In the genomic region with DNA sequence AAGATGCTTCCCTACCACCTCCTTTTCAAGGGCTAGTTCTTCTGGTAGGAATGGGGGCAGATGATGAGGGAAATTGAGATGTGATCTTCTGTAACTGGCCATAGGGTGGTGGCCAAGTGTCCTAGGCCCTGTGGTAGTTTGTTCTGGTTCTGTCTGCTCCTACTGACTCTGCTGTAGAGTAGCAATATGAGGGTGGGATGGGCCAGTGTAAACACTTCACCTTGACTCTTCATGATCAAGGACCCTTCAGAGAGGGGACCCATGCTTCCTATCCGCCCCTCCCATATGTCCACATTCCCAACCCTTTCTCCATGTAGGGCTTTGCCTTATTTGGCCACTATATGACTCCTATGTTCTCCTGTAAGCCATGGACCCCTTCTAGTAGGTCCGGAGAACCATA, we compare ENCODE assay signal across 26 cellular contexts.
DNase-seq lines count a peak whose midpoint lies in the region; ATAC-seq and TF ChIP-seq lines count a peak whose summit lies in the region.
"Had no signal": no experiment of that assay in that cellular context is flagged by ENCODE, and none has a peak within 500 bp of the region (broad histone marks: within the 10 kb centered on the region; RNA-seq: fewer than 3 reads in every experiment).

No MANE protein-coding gene starts in this region.

- peak; percentile 32 for ATAC-seq in stimulated activated naive CD8-positive, alpha-beta T cell treated with anti-CD3 and anti-CD28 coated beads, Interleukin-15, Interleukin-2, amounts not matched to agents 100 U/mL and 50 U/mL, for 24 hours
- ATAC-seq in stimulated activated naive CD8-positive, alpha-beta T cell treated with anti-CD3 and anti-CD28 coated beads, Interleukin-15, amount 100 ng/mL, for 72 hours: no peak
- no peak for ATAC-seq in HG02759 (IDR thresholded peaks at IDR 0.05; ENCODE audit: unreplicated experiment)
- ATAC-seq: Right ventricle myocardium inferior had no signal

- no peak for TF ChIP-seq EP300 in esophagus muscularis mucosa (IDR thresholded peaks at IDR 0.05)

- H3K9me3 Mint-ChIP-seq in stimulated activated naive CD8-positive, alpha-beta T cell treated with anti-CD3 and anti-CD28 coated beads, Interleukin-15, amount 100 ng/mL, for 72 hours: peaks cover 0 to 13% of the 10 kb centered on the region in 2 donors
- peaks cover 2% of the 10 kb centered on the region for H3K9me3 Mint-ChIP-seq in nephron
- no peaks in the 10 kb centered on the region for H3K9me3 Mint-ChIP-seq in activated naive CD4-positive, alpha-beta T cell treated with anti-CD3 and anti-CD28 coated beads for 36 hours
- H3K9me3 Mint-ChIP-seq: H9 had no signal

- no peak overlapping the region for H3K4me2 ChIP-seq in hepatocyte
- H3K4me2 ChIP-seq: BLaER1, KMS-11, PC-9 had no signal

- intact Hi-C loops in esophagus muscularis mucosa (cut with DNase I): no loop called here
- intact Hi-C loops in activated naive CD4-positive, alpha-beta T cell treated with anti-CD3 and anti-CD28 coated beads for 36 hours (cut with micrococcal nuclease): no loop called here

- no peak overlapping the region for H2AFZ ChIP-seq in hepatocyte
- H2AFZ ChIP-seq: GM23248, PC-9 had no signal

- H3K27me3 ChIP-seq in esophagus muscularis mucosa (no peaks in the 10 kb centered on the region), HAP-1 (ENCODE audit: low read depth) (no peaks in the 10 kb centered on the region), hepatocyte (no peaks in the 10 kb centered on the region)
- H3K27me3 ChIP-seq: BLaER1, SJCRH30 had no signal

- no peaks in the 10 kb centered on the region for H3K9me2 ChIP-seq in hepatocyte (replicated peaks; ENCODE audit: insufficient read depth)

- no peaks in the 10 kb centered on the region for H4K20me1 ChIP-seq in hepatocyte (ENCODE audit: insufficient read depth, poor library complexity, severe bottlenecking)
- H4K20me1 ChIP-seq: BLaER1 had no signal

- H3K4me3 Mint-ChIP-seq in stimulated activated naive CD8-positive, alpha-beta T cell treated with anti-CD3 and anti-CD28 coated beads, Interleukin-15, amount 100 ng/mL, for 72 hours: no peak overlapping the region
- H3K4me3 Mint-ChIP-seq in nephron: no peak overlapping the region
- no peak overlapping the region for H3K4me3 Mint-ChIP-seq in activated naive CD4-positive, alpha-beta T cell treated with anti-CD3 and anti-CD28 coated beads for 36 hours
- H3K4me3 Mint-ChIP-seq: CD4-positive, CD25-positive, alpha-beta regulatory T cell; H9 had no signal

- H3K4me1 ChIP-seq in esophagus muscularis mucosa (peaks cover 4 to 15% (median 10%) of the 10 kb centered on the region in 4 donors), HAP-1 (peaks cover 24% of the 10 kb centered on the region), hepatocyte (ENCODE audit: insufficient read depth) (peaks cover 6% of the 10 kb centered on the region)
- H3K4me1 ChIP-seq: BLaER1, SJCRH30 had no signal

- in situ Hi-C loops in HAP-1 (cut with MboI; ENCODE audit: low sequenced_read_pairs): no loop called here

- CTCF ChIA-PET in activated naive CD4-positive, alpha-beta T cell treated with anti-CD3 and anti-CD28 coated beads for 36 hours (lab: Charles Lee): no interaction called here

- no peaks in the 10 kb centered on the region for H3K27me3 Mint-ChIP-seq in stimulated activated naive CD8-positive, alpha-beta T cell treated with anti-CD3 and anti-CD28 coated beads, Interleukin-15, amount 100 ng/mL, for 72 hours
- H3K27me3 Mint-ChIP-seq in nephron (ENCODE audit: low read depth): no peaks in the 10 kb centered on the region
- no peaks in the 10 kb centered on the region for H3K27me3 Mint-ChIP-seq in activated naive CD4-positive, alpha-beta T cell treated with anti-CD3 and anti-CD28 coated beads for 36 hours (ENCODE audit: low read depth)
- H3K27me3 Mint-ChIP-seq: CD4-positive, CD25-positive, alpha-beta regulatory T cell had no signal

- no peak overlapping the region for H3K27ac ChIP-seq in esophagus muscularis mucosa (replicated peaks in 1 of 4)
- no peak overlapping the region for H3K27ac ChIP-seq in hepatocyte
- H3K27ac ChIP-seq: BLaER1, GM23248, KMS-11, PC-9, SJCRH30 had no signal

- no peaks in the 10 kb centered on the region for H3K4me1 Mint-ChIP-seq in stimulated activated naive CD8-positive, alpha-beta T cell treated with anti-CD3 and anti-CD28 coated beads, Interleukin-15, amount 100 ng/mL, for 72 hours
- H3K4me1 Mint-ChIP-seq in nephron: peaks cover 36% of the 10 kb centered on the region
- H3K4me1 Mint-ChIP-seq in activated naive CD4-positive, alpha-beta T cell treated with anti-CD3 and anti-CD28 coated beads for 36 hours (ENCODE audit: low read depth): no peaks in the 10 kb centered on the region

- H3K27ac Mint-ChIP-seq in stimulated activated naive CD8-positive, alpha-beta T cell treated with anti-CD3 and anti-CD28 coated beads, Interleukin-15, amount 100 ng/mL, for 72 hours: no peak overlapping the region
- H3K27ac Mint-ChIP-seq in nephron: peak overlapping the region in 2 of 3 experiments; percentile 53 to 98
- no peak overlapping the region for H3K27ac Mint-ChIP-seq in activated naive CD4-positive, alpha-beta T cell treated with anti-CD3 and anti-CD28 coated beads for 36 hours
- H3K27ac Mint-ChIP-seq: H9 had no signal

- no peak for TF ChIP-seq POLR2A in esophagus muscularis mucosa (IDR thresholded peaks at IDR 0.05; ENCODE audit: low read depth)

- TF ChIP-seq CTCF in esophagus muscularis mucosa (IDR thresholded peaks at IDR 0.05): no peak
- no peak for TF ChIP-seq CTCF in nephron (IDR thresholded peaks at IDR 0.05; ENCODE audit: unreplicated experiment in 3 of 3)
- no peak for TF ChIP-seq CTCF in hepatocyte (IDR thresholded peaks at IDR 0.05; ENCODE audit: poor library complexity)

- H3K9me3 ChIP-seq in esophagus muscularis mucosa (no peaks in the 10 kb centered on the region), HAP-1 (no peaks in the 10 kb centered on the region), hepatocyte (ENCODE audit: low read depth) (no peaks in the 10 kb centered on the region)
- H3K9me3 ChIP-seq: SJCRH30 had no signal

- no peak for DNase-seq in stimulated activated naive CD8-positive, alpha-beta T cell treated with anti-CD3 and anti-CD28 coated beads, Interleukin-15, Interleukin-2, amounts not matched to agents 100 U/mL and 50 U/mL, for 24 hours
- DNase-seq in stimulated activated naive CD8-positive, alpha-beta T cell treated with anti-CD3 and anti-CD28 coated beads, Interleukin-15, amount 100 ng/mL, for 72 hours: no peak
- DNase-seq in esophagus muscularis mucosa (ENCODE audit: extremely low spot score): peak; percentile 50
- no peak for DNase-seq in HAP-1 (ENCODE audit: low spot score in 2 of 2)
- no peak for DNase-seq in hepatocyte (ENCODE audit: low spot score)
- DNase-seq in activated naive CD4-positive, alpha-beta T cell treated with anti-CD3 and anti-CD28 coated beads for 36 hours: no peak
- DNase-seq: CD4-positive, CD25-positive, alpha-beta regulatory T cell; DMS153; DND-41; GM23248; H9; IMR-90; NCI-H1092 treated with DMSO at 0.1 percent for 48 hours; NCI-H1436; NCI-H2081 treated with DMSO at 0.1 percent for 48 hours; NCI-H446; NCI-H526; NCI-H82; NK-92 treated with Interleukin-12 subunit alpha and Interleukin-12 subunit beta, amount 100 ng/mL, for 24 hours; PC-9; SJCRH30 had no signal

- H3K36me3 Mint-ChIP-seq in nephron (ENCODE audit: low read depth): no peaks in the 10 kb centered on the region
- H3K36me3 Mint-ChIP-seq in activated naive CD4-positive, alpha-beta T cell treated with anti-CD3 and anti-CD28 coated beads for 36 hours (ENCODE audit: low read depth): no peaks in the 10 kb centered on the region
- H3K36me3 Mint-ChIP-seq: CD4-positive, CD25-positive, alpha-beta regulatory T cell had no signal

- 92% methylated on average over 2 of the region's 2 CpGs for WGBS in esophagus muscularis mucosa
- whole genome bisulfite sequencing in hepatocyte (ENCODE audit: low lambda C conversion rate, missing lambda C conversion rate): 97% methylated on average over 2 of the region's 2 CpGs

- no peaks in the 10 kb centered on the region for H3K36me3 ChIP-seq in esophagus muscularis mucosa
- H3K36me3 ChIP-seq in HAP-1 (replicated peaks): no peaks in the 10 kb centered on the region
- H3K36me3 ChIP-seq in hepatocyte (replicated peaks; ENCODE audit: insufficient read depth, low read depth): no peaks in the 10 kb centered on the region
- H3K36me3 ChIP-seq: BLaER1, SJCRH30 had no signal

- H3K4me3 ChIP-seq in esophagus muscularis mucosa (no peak overlapping the region), HAP-1 (no peak overlapping the region), hepatocyte (no peak overlapping the region)
- H3K4me3 ChIP-seq: BLaER1, GM23248, PC-9, SJCRH30 had no signal

- H3K79me2 ChIP-seq in hepatocyte: no peaks in the 10 kb centered on the region

Comparison
In these comparisons a context has a peak if more than half of its experiments do, and no peak if none do; other contexts are left out.
1. H3K27ac Mint-ChIP-seq: peak in nephron (2 of 3); none in stimulated activated naive CD8-positive, alpha-beta T cell treated with anti-CD3 and anti-CD28 coated beads, Interleukin-15, amount 100 ng/mL, for 72 hours (0 of 2) and activated naive CD4-positive, alpha-beta T cell treated with anti-CD3 and anti-CD28 coated beads for 36 hours (single experiment).